ENCODE assay signal across 19 cellular contexts in the genomic region with DNA sequence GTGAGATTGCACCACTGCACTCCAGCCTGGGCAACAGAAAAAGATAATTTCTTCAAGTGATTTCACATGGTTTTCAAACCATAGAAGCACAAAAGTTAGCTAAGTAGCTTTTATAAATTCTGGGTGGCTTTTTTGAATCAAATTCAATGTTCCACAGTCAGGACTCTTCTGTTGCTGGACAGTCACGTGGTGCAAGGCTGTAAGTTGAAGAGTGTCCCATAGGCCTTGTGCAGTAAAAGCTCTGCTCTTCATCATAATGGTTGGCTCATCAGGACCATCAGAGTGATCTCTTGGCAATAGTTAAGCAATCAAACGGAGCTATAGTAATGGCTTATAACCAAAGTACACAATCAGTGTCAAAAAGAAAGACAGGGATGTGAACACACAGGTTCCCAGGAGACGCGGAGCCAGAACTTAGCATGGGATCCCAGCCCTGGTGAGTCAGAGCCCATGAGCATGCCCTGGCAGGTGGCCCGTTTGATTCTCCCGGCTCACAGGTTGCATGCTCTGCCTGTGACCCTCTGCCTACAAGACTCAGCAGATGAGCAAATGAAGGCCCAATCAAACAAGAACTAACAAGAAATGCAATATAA. TPM values are rescaled to one million over a fixed set of nuclear protein-coding genes. Genes with fewer than 3 reads are reported as not detected.
A peak's percentile ranks its signal among the peaks of the same experiment; 100 is the strongest.
DNase-seq lines count a peak whose midpoint lies in the region; ATAC-seq, FAIRE-seq and TF ChIP-seq lines count a peak whose summit lies in the region.
"Had no signal": no experiment of that assay in that cellular context is flagged by ENCODE, and none has a peak within 500 bp of the region (broad histone marks: within the 10 kb centered on the region; RNA-seq: fewer than 3 reads in every experiment).

No MANE protein-coding gene starts in this region.

- H3K27me3 ChIP-seq in HCT116 (ENCODE audit: insufficient read depth, low read length), result no peaks in the 10 kb centered on the region
- no peaks in the 10 kb centered on the region for H3K27me3 ChIP-seq in neural progenitor cell
- H3K27me3 ChIP-seq: heart right ventricle had no signal

- no peaks in the 10 kb centered on the region for H3K27me3 Mint-ChIP-seq in neural progenitor cell (ENCODE audit: insufficient read depth, low read depth)
- H3K27me3 Mint-ChIP-seq: activated CD4-positive, alpha-beta T cell treated with anti-CD3 and anti-CD28 coated beads, Interleukin-2, amount 10 ng/mL, durations not matched to agents 7 days and 5 days had no signal

- RAD21 ChIA-PET in HCT116 (lab: Charles Lee; ENCODE audit: low non-redundant PET in 1 of 2, low total read pairs in 2 of 2, uncharacterized antibody in 2 of 2, unreplicated experiment in 2 of 2), result no interaction called here

- no peak for TF ChIP-seq CTCF in HCT116 (IDR thresholded peaks at IDR 0.05 in 2 of 3, conservative IDR thresholded peaks at IDR 0.05 in 1 of 3; ENCODE audit: borderline replicate concordance in 1 of 3, insufficient read depth in 1 of 3, low read depth in 2 of 3, low read length in 2 of 3)
- no peak for TF ChIP-seq CTCF in RWPE1 (conservative IDR thresholded peaks at IDR 0.05; ENCODE audit: low read depth)
- TF ChIP-seq CTCF in retinal pigment epithelial cell (conservative IDR thresholded peaks at IDR 0.05; ENCODE audit: low read depth, low read length), result no peak
- no peak for TF ChIP-seq CTCF in mucosa of descending colon (IDR thresholded peaks at IDR 0.05)
- no peak for TF ChIP-seq CTCF in neural progenitor cell (IDR thresholded peaks at IDR 0.05)

- H3K27ac ChIP-seq in HCT116 (ENCODE audit: low read depth, low read length) (no peak overlapping the region), RWPE1 (peak overlapping the region; percentile 83), neural progenitor cell (no peak overlapping the region)
- H3K27ac ChIP-seq: heart right ventricle, HL-60, parathyroid adenoma had no signal

- H3K27ac Mint-ChIP-seq in neural progenitor cell, result no peak overlapping the region
- H3K27ac Mint-ChIP-seq: activated CD4-positive, alpha-beta T cell treated with anti-CD3 and anti-CD28 coated beads, Interleukin-2, amount 10 ng/mL, durations not matched to agents 7 days and 5 days; CD4-positive, CD25-positive, alpha-beta regulatory T cell had no signal

- H3K9ac ChIP-seq in HCT116 (ENCODE audit: low read length) (no peak overlapping the region), neural progenitor cell (no peak overlapping the region)
- H3K9ac ChIP-seq: parathyroid adenoma had no signal

- no peaks in the 10 kb centered on the region for H3K36me3 Mint-ChIP-seq in neural progenitor cell
- H3K36me3 Mint-ChIP-seq: CD4-positive, CD25-positive, alpha-beta regulatory T cell had no signal

- H2AFZ ChIP-seq in HCT116 (ENCODE audit: low read depth, low read length, poor library complexity, severe bottlenecking), result peak overlapping the region; percentile 26
- H2AFZ ChIP-seq in neural progenitor cell (replicated peaks), result no peak overlapping the region

- H3K4me1 Mint-ChIP-seq in neural progenitor cell, result peaks cover 7% of the 10 kb centered on the region
- H3K4me1 Mint-ChIP-seq: activated CD4-positive, alpha-beta T cell treated with anti-CD3 and anti-CD28 coated beads, Interleukin-2, amount 10 ng/mL, durations not matched to agents 7 days and 5 days had no signal

- BruUV-seq in HCT116 (replicated peaks; lab: Mats Ljungman, UMichigan), result no TSS peak

- H4K20me1 ChIP-seq in HCT116 (ENCODE audit: insufficient read depth) (no peaks in the 10 kb centered on the region), neural progenitor cell (ENCODE audit: low read depth) (no peaks in the 10 kb centered on the region)

- no peaks in the 10 kb centered on the region for H3K9me3 Mint-ChIP-seq in neural progenitor cell
- H3K9me3 Mint-ChIP-seq: activated CD4-positive, alpha-beta T cell treated with anti-CD3 and anti-CD28 coated beads, Interleukin-2, amount 10 ng/mL, durations not matched to agents 7 days and 5 days; CD4-positive, CD25-positive, alpha-beta regulatory T cell had no signal

- TF ChIP-seq RAD21 in HCT116 (IDR thresholded peaks at IDR 0.05; ENCODE audit: low read depth), result no peak

- H3K4me2 ChIP-seq in HCT116 (ENCODE audit: low read length), result no peak overlapping the region
- no peak overlapping the region for H3K4me2 ChIP-seq in neural progenitor cell

- H3F3A ChIP-seq in neural progenitor cell (ENCODE audit: low read depth), result peaks cover 4% of the 10 kb centered on the region

- FAIRE-seq in frontal cortex (lab: Jason Lieb, UNC), result no peak

- DNase-seq in HCT116 (ENCODE audit: low read depth, low spot score) (peak; percentile 4), RWPE1 (ENCODE audit: low spot score) (peak; percentile 97), fibroblast of gingiva (ENCODE audit: low read depth) (peak; percentile 69), retinal pigment epithelial cell (ENCODE audit: low read depth) (peak; percentile 76), mucosa of descending colon (no peak), neural progenitor cell (ENCODE audit: low spot score) (no peak), frontal cortex (ENCODE audit: low spot score in 2 of 2) (no peak)
- DNase-seq: activated CD4-positive, alpha-beta T cell treated with anti-CD3 and anti-CD28 coated beads, Interleukin-2, amount 10 ng/mL, durations not matched to agents 7 days and 5 days; activated gamma-delta T cell; CD4-positive, CD25-positive, alpha-beta regulatory T cell; cerebellar nuclear complex; heart right ventricle; mesendoderm; NCI-H1105; stimulated activated CD4-positive, alpha-beta T cell treated with anti-CD3 and anti-CD28 coated beads, Interleukin-4, amount 100 ng/mL, for 24 hours; stimulated activated naive CD4-positive, alpha-beta T cell treated with Interleukin-2 at 50 U/mL for 16 hours had no signal

- intact Hi-C loops in HCT116 (cut with micrococcal nuclease) (no loop called here), mucosa of descending colon (cut with DNase I, micrococcal nuclease) (no loop called here)

- CTCF ChIA-PET in HCT116 (lab: Charles Lee) (no interaction called here), RWPE1 (lab: Yijun Ruan, JAX) (no interaction called here)

- ATAC-seq in HCT116 (peak; percentile 72; the same call in 1 of the 2 replicates), mucosa of descending colon (no peak), HG02610 (IDR thresholded peaks at IDR 0.05; ENCODE audit: unreplicated experiment) (no peak)

- POLR2A ChIA-PET in HCT116 (lab: Charles Lee), result no interaction called here
- POLR2A ChIA-PET in RWPE1 (lab: Yijun Ruan, JAX; ENCODE audit: low non-redundant PET), result no interaction called here

- H3K79me2 ChIP-seq in HCT116 (ENCODE audit: insufficient read depth, low read length), result no peaks in the 10 kb centered on the region
- H3K79me2 ChIP-seq in neural progenitor cell (ENCODE audit: low read depth), result no peaks in the 10 kb centered on the region
- H3K79me2 ChIP-seq: parathyroid adenoma had no signal

- H3K4me3 ChIP-seq in HCT116 (replicated peaks in 1 of 2; ENCODE audit: low read depth in 1 of 2, low read length in 2 of 2), result no peak overlapping the region
- no peak overlapping the region for H3K4me3 ChIP-seq in retinal pigment epithelial cell (ENCODE audit: low read length)
- no peak overlapping the region for H3K4me3 ChIP-seq in mucosa of descending colon
- no peak overlapping the region for H3K4me3 ChIP-seq in neural progenitor cell
- H3K4me3 ChIP-seq: heart right ventricle had no signal

- H3K9me3 ChIP-seq in HCT116 (ENCODE audit: control insufficient read depth in 1 of 2, insufficient read depth in 1 of 2, low read depth in 1 of 2, low read length in 2 of 2) (no peaks in the 10 kb centered on the region), mucosa of descending colon (no peaks in the 10 kb centered on the region), neural progenitor cell (ENCODE audit: low read depth) (no peaks in the 10 kb centered on the region)
- H3K9me3 ChIP-seq: heart right ventricle had no signal

- no peak for TF ChIP-seq POLR2A in HCT116 (IDR thresholded peaks at IDR 0.05; ENCODE audit: borderline replicate concordance, extremely low read depth, insufficient read depth, insufficient read length)

- H3K9me2 ChIP-seq in HCT116 (ENCODE audit: insufficient read depth), result no peaks in the 10 kb centered on the region

- H3K36me3 ChIP-seq in HCT116 (ENCODE audit: control insufficient read depth in 1 of 2, insufficient read depth in 2 of 2, low read length in 2 of 2), result no peaks in the 10 kb centered on the region
- no peaks in the 10 kb centered on the region for H3K36me3 ChIP-seq in mucosa of descending colon (ENCODE audit: low read depth)
- no peaks in the 10 kb centered on the region for H3K36me3 ChIP-seq in neural progenitor cell
- H3K36me3 ChIP-seq: heart right ventricle had no signal

- no peak overlapping the region for H3K4me3 Mint-ChIP-seq in neural progenitor cell
- H3K4me3 Mint-ChIP-seq: activated CD4-positive, alpha-beta T cell treated with anti-CD3 and anti-CD28 coated beads, Interleukin-2, amount 10 ng/mL, durations not matched to agents 7 days and 5 days; CD4-positive, CD25-positive, alpha-beta regulatory T cell had no signal

- H3K4me1 ChIP-seq in HCT116 (ENCODE audit: control insufficient read depth in 1 of 2, insufficient read depth in 2 of 2, low read length in 2 of 2), result peaks cover 0 to 6% of the 10 kb centered on the region in 2 experiments; a peak in 2 of 4 replicates
- H3K4me1 ChIP-seq in mucosa of descending colon (ENCODE audit: low read depth), result no peaks in the 10 kb centered on the region
- H3K4me1 ChIP-seq in neural progenitor cell, result no peaks in the 10 kb centered on the region
- H3K4me1 ChIP-seq: parathyroid adenoma had no signal

TF ChIP-seq in HCT116, 20 proteins besides CTCF, POLR2A, EP300 and RAD21 (continues in another document):
- TF ChIP-seq EZH2 (IDR thresholded peaks at IDR 0.05) (no peak), ZFX (IDR thresholded peaks at IDR 0.05) (no peak), POLR2AphosphoS5 (IDR thresholded peaks at IDR 0.05; ENCODE audit: low read depth, low read length) (no peak), TCF7L2 (IDR thresholded peaks at IDR 0.05; ENCODE audit: borderline replicate concordance, extremely low read depth, insufficient read depth, insufficient read length) (no peak)
- TF ChIP-seq, protein P1, sequence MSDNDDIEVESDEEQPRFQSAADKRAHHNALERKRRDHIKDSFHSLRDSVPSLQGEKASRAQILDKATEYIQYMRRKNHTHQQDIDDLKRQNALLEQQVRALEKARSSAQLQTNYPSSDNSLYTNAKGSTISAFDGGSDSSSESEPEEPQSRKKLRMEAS (IDR thresholded peaks at IDR 0.05), result no peak

RNA-seq across cellular contexts. Expression of a gene that starts 10.8 kb away (rescaled TPM):
- 2.8 TPM for total RNA-seq in HCT116 (2021; ENCODE audit: unreplicated experiment)
- polyA plus RNA-seq in HCT116 (2012), result 0.65 and 1.7 TPM in 2 replicates
- 10 to 100 TPM; 21.3 to 77.8 (median 38.8) TPM for total RNA-seq in mucosa of descending colon
- 0.99 TPM in 1 of 2 replicates, not detected in the other for total RNA-seq in neural progenitor cell (ENCODE audit: low replicate concordance)
- 3.7 TPM for total RNA-seq in frontal cortex
- total RNA-seq: activated CD4-positive, alpha-beta T cell treated with anti-CD3 and anti-CD28 coated beads, Interleukin-2, amount 10 ng/mL, durations not matched to agents 7 days and 5 days; CD4-positive, CD25-positive, alpha-beta regulatory T cell had no signal

RNA-seq across cellular contexts. Expression of a gene that starts 53.9 kb away (rescaled TPM):
- 36.5 TPM for total RNA-seq in HCT116 (2021; ENCODE audit: unreplicated experiment)
- polyA plus RNA-seq in HCT116 (2012), result 14.8 and 20.4 TPM in 2 replicates
- total RNA-seq in mucosa of descending colon, result 10 to 100 TPM; 26.6 to 34.1 (median 27.6) TPM
- 60.1 and 67.7 TPM in 2 replicates for total RNA-seq in neural progenitor cell (ENCODE audit: low replicate concordance)
- total RNA-seq in frontal cortex, result 60.7 TPM

Comparison
In these comparisons a context has a peak if more than half of its experiments do, and no peak if none do; other contexts are left out.
1. DNase-seq: peak in HCT116 (single experiment), RWPE1 (single experiment), fibroblast of gingiva (single experiment) and retinal pigment epithelial cell (single experiment); none in mucosa of descending colon (0 of 3), neural progenitor cell (single experiment) and frontal cortex (0 of 2).